8 cellular contexts compared by ENCODE assay signal in the genomic region with DNA sequence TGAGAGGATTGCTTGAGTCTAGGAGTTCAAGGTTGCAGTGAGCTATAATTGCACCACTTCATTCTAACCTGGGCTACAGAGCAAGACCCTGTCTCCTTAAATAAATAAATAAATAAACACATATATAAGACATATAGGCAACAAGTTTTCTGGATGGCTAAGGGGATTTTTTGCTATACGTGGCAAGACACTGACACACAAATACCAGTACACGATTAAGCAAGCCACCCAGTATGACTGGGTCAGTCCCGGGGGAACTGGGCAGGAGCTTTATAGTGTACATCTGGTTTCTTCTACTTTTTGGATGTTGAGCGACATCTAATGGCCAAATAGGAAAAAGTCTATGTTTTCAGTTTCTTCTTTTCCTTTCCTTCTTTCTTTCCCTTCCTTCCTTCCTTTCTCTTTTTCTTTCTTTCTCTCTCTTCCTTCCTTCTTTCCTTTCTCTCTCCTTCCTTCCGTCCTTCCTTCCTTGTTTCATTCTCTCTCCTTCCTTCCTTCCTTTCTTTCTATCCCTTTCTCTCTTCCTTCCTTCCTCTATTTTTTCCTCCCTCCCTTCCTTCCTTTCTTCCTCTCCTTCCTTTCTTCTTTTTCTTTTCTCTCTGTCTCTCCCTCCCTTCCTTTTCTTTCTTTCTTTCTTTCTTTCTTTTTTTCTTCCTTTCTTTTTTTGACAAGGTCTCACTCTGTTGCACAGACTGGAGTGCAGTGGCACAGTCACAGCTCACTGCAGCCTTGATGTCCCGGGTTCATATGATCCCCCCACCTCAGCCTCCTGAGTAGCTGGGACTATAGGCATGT. TPM values are rescaled to one million over a fixed set of nuclear protein-coding genes. Genes with fewer than 3 reads are reported as not detected.
DNase-seq lines count a peak whose midpoint lies in the region; ATAC-seq and TF ChIP-seq lines count a peak whose summit lies in the region.

No MANE protein-coding gene starts in this region.

- H3K27ac Mint-ChIP-seq in activated T-helper 1 cell treated with anti-CD3 and anti-CD28 coated beads, Interleukin-12 subunit alpha, Interleukin-12 subunit beta, Interleukin-2, Interleukin-4 antibody, amounts not matched to agents 30 ng/mL and 10 ng/mL and 1 ng/mL, durations not matched to agents 14 hours and 24 hours and 36 hours, result peak overlapping the region; percentile 15

- ATAC-seq in GM21390 (IDR thresholded peaks at IDR 0.05; ENCODE audit: unreplicated experiment) (peak; percentile 97), HG03521 (IDR thresholded peaks at IDR 0.05; ENCODE audit: unreplicated experiment) (peak; percentile 99)

- peak overlapping the region; percentile 37 for H3K4me2 ChIP-seq in osteoblast (ENCODE audit: insufficient read depth, low read length)

- H3K9me3 ChIP-seq in osteoblast (ENCODE audit: low read depth, low read length), result no peaks in the 10 kb centered on the region

- peaks cover 2% of the 10 kb centered on the region for H3K27me3 Mint-ChIP-seq in activated T-helper 1 cell treated with anti-CD3 and anti-CD28 coated beads, Interleukin-12 subunit alpha, Interleukin-12 subunit beta, Interleukin-2, Interleukin-4 antibody, amounts not matched to agents 30 ng/mL and 10 ng/mL and 1 ng/mL, durations not matched to agents 14 hours and 24 hours and 36 hours (ENCODE audit: insufficient read depth)

- H3K4me3 ChIP-seq in fibroblast of villous mesenchyme (ENCODE audit: low read depth, low read length) (no peak overlapping the region), osteoblast (ENCODE audit: insufficient read depth, low read length) (peak overlapping the region; percentile 3)

- no peaks in the 10 kb centered on the region for H3K79me2 ChIP-seq in osteoblast (ENCODE audit: insufficient read depth, low read length)

- DNase-seq in G401 (ENCODE audit: low spot score), result peak; percentile 37
- DNase-seq in NCI-H82 treated with DMSO at 0.1 percent for 48 hours (lab: John Stamatoyannopoulos, UW; ENCODE audit: unreplicated experiment), result peak; percentile 58
- DNase-seq in activated T-helper 1 cell treated with anti-CD3 and anti-CD28 coated beads, Interleukin-12 subunit alpha, Interleukin-12 subunit beta, Interleukin-2, Interleukin-4 antibody, amounts not matched to agents 30 ng/mL and 10 ng/mL and 1 ng/mL, durations not matched to agents 14 hours and 24 hours and 36 hours (ENCODE audit: low spot score), result peak; percentile 32
- DNase-seq in fibroblast of villous mesenchyme (ENCODE audit: low read depth), result peak; percentile 96
- DNase-seq in osteoblast (ENCODE audit: insufficient read length, low spot score, missing footprints), result peak; percentile 92
- no peak for DNase-seq in effector CD4-positive, alpha-beta T cell

- TF ChIP-seq CTCF in fibroblast of villous mesenchyme (IDR thresholded peaks at IDR 0.05; ENCODE audit: insufficient read depth, low read depth, low read length), result peak; percentile 69
- TF ChIP-seq CTCF in osteoblast (IDR thresholded peaks at IDR 0.05; ENCODE audit: extremely low read depth, low read depth, low read length), result peak; percentile 68

- H3K27me3 ChIP-seq in osteoblast (ENCODE audit: insufficient read depth, low read length), result no peaks in the 10 kb centered on the region

- no peaks in the 10 kb centered on the region for H4K20me1 ChIP-seq in osteoblast (ENCODE audit: insufficient read depth, low read length)

- in situ Hi-C loops in G401 (cut with HindIII; ENCODE audit: low sequenced_read_pairs), result no loop called here

- intact Hi-C loops in activated T-helper 1 cell treated with anti-CD3 and anti-CD28 coated beads, Interleukin-12 subunit alpha, Interleukin-12 subunit beta, Interleukin-2, Interleukin-4 antibody, amounts not matched to agents 30 ng/mL and 10 ng/mL and 1 ng/mL, durations not matched to agents 14 hours and 24 hours and 36 hours (cut with micrococcal nuclease), result loop anchor here (1.0 to 10.0 kb wide), 9 partner anchors 10 to 920 kb away; a partner anchor contains a TSS

- no peaks in the 10 kb centered on the region for H3K9me3 Mint-ChIP-seq in activated T-helper 1 cell treated with anti-CD3 and anti-CD28 coated beads, Interleukin-12 subunit alpha, Interleukin-12 subunit beta, Interleukin-2, Interleukin-4 antibody, amounts not matched to agents 30 ng/mL and 10 ng/mL and 1 ng/mL, durations not matched to agents 14 hours and 24 hours and 36 hours

- peaks cover 6% of the 10 kb centered on the region for H3K4me1 ChIP-seq in osteoblast (ENCODE audit: insufficient read depth, low read length)

- H2AFZ ChIP-seq in osteoblast (ENCODE audit: low read length), result peak overlapping the region; percentile 96

- no peak overlapping the region for H3K4me3 Mint-ChIP-seq in activated T-helper 1 cell treated with anti-CD3 and anti-CD28 coated beads, Interleukin-12 subunit alpha, Interleukin-12 subunit beta, Interleukin-2, Interleukin-4 antibody, amounts not matched to agents 30 ng/mL and 10 ng/mL and 1 ng/mL, durations not matched to agents 14 hours and 24 hours and 36 hours

- peaks cover 22% of the 10 kb centered on the region for H3K4me1 Mint-ChIP-seq in activated T-helper 1 cell treated with anti-CD3 and anti-CD28 coated beads, Interleukin-12 subunit alpha, Interleukin-12 subunit beta, Interleukin-2, Interleukin-4 antibody, amounts not matched to agents 30 ng/mL and 10 ng/mL and 1 ng/mL, durations not matched to agents 14 hours and 24 hours and 36 hours (ENCODE audit: low read depth)

- no peaks in the 10 kb centered on the region for H3K36me3 ChIP-seq in osteoblast (ENCODE audit: insufficient read depth, low read length)

- no peaks in the 10 kb centered on the region for H3K36me3 Mint-ChIP-seq in activated T-helper 1 cell treated with anti-CD3 and anti-CD28 coated beads, Interleukin-12 subunit alpha, Interleukin-12 subunit beta, Interleukin-2, Interleukin-4 antibody, amounts not matched to agents 30 ng/mL and 10 ng/mL and 1 ng/mL, durations not matched to agents 14 hours and 24 hours and 36 hours (ENCODE audit: low read depth)

- peak overlapping the region; percentile 81 for H3K27ac ChIP-seq in osteoblast (ENCODE audit: low read depth, low read length)

RNA-seq across cellular contexts. Expression of a gene that starts 47.0 kb away (rescaled TPM):
- 54.6 and 59.1 TPM in 2 replicates for total RNA-seq in G401 (2014; rRNA removed; shearing (Covaris generic))
- total RNA-seq in activated T-helper 1 cell treated with anti-CD3 and anti-CD28 coated beads, Interleukin-12 subunit alpha, Interleukin-12 subunit beta, Interleukin-2, Interleukin-4 antibody, amounts not matched to agents 30 ng/mL and 10 ng/mL and 1 ng/mL, durations not matched to agents 14 hours and 24 hours and 36 hours, result 53.3 and 57.2 TPM in 2 replicates
- 90.2 and 119 TPM in 2 replicates for total RNA-seq in fibroblast of villous mesenchyme
- 113 and 143 TPM in 2 replicates for total RNA-seq in osteoblast

RNA-seq across cellular contexts. Expression of a gene that starts 56.2 kb away (rescaled TPM):
- 30.0 and 31.5 TPM in 2 replicates for total RNA-seq in G401 (2014; rRNA removed; shearing (Covaris generic))
- total RNA-seq in activated T-helper 1 cell treated with anti-CD3 and anti-CD28 coated beads, Interleukin-12 subunit alpha, Interleukin-12 subunit beta, Interleukin-2, Interleukin-4 antibody, amounts not matched to agents 30 ng/mL and 10 ng/mL and 1 ng/mL, durations not matched to agents 14 hours and 24 hours and 36 hours, result 18.4 and 21.1 TPM in 2 replicates
- total RNA-seq in fibroblast of villous mesenchyme (54.1 and 70.0 TPM in 2 replicates), osteoblast (65.1 and 83.7 TPM in 2 replicates)
